Comparison of ENCODE assay signal across 25 cellular contexts in the genomic region with DNA sequence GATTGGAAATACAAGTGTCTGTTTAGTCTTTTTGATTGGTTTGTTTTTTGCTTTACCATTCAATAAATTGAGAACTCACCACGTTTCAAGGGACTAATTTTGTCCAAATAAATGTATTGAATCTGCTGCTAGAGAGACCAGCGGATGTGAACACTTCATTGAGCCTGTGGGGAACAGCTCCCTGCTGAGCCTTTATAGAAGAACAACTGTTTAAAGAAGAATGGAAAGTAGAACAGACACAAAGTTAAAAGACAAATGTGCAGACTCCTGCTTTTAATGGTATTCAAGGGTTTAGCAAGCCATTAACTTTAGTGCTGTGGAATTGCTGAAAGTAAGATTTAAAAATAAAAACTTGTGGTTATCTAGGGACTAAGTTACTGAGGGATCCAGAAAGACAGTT.
"Had no signal": no experiment of that assay in that cellular context is flagged by ENCODE, and none has a peak within 500 bp of the region (broad histone marks: within the 10 kb centered on the region; RNA-seq: fewer than 3 reads in every experiment).

No MANE protein-coding gene starts in this region.

- H3K9me3 Mint-ChIP-seq: stimulated activated memory B cell treated with anti-CD40 and anti-IgM and Interleukin-4, amounts not matched to agents 10 μg/mL and 1 μg/mL and 100 μg/mL, for 72 hours; T-helper 2 cell treated with Interferon-gamma antibody and Interleukin-4, amounts not matched to agents 5 μg/mL and 100 μg/mL, for 36 hours; type B pancreatic cell had no signal

- H3K4me3 Mint-ChIP-seq: activated B cell treated with CpG ODN at 0.5 μM for 24 hours; activated CD4-positive, alpha-beta T cell treated with anti-CD3 and anti-CD28 coated beads, Interleukin-2, amount 10 ng/mL, durations not matched to agents 24 days and 14 days; activated CD8-positive, alpha-beta T cell treated with anti-CD3 and anti-CD28 coated beads for 36 hours; activated naive CD8-positive, alpha-beta T cell treated with anti-CD3 and anti-CD28 coated beads, Interleukin-2, amount 10 ng/mL, durations not matched to agents 7 days and 5 days; activated T-helper 17 cell treated with anti-CD3 and anti-CD28 coated beads, Interleukin-2, amount 50 U/mL, for 72 hours; brain; natural killer cell; stimulated activated memory B cell treated with anti-CD40 and anti-IgM and Interleukin-4, amounts not matched to agents 10 μg/mL and 1 μg/mL and 100 μg/mL, for 72 hours; T-helper 2 cell treated with Interferon-gamma antibody and Interleukin-4, amounts not matched to agents 5 μg/mL and 100 μg/mL, for 36 hours; type B pancreatic cell had no signal

- H3K27me3 Mint-ChIP-seq: activated B cell treated with CpG ODN at 0.5 μM for 24 hours; activated CD4-positive, alpha-beta T cell treated with anti-CD3 and anti-CD28 coated beads, Interleukin-2, amount 10 ng/mL, durations not matched to agents 24 days and 14 days; activated CD8-positive, alpha-beta T cell treated with anti-CD3 and anti-CD28 coated beads for 36 hours; activated naive CD8-positive, alpha-beta T cell treated with anti-CD3 and anti-CD28 coated beads, Interleukin-2, amount 10 ng/mL, durations not matched to agents 7 days and 5 days; activated T-helper 17 cell treated with anti-CD3 and anti-CD28 coated beads, Interleukin-2, amount 50 U/mL, for 72 hours; brain; stimulated activated memory B cell treated with anti-CD40 and anti-IgM and Interleukin-4, amounts not matched to agents 10 μg/mL and 1 μg/mL and 100 μg/mL, for 72 hours; type B pancreatic cell had no signal

- H3K4me1 Mint-ChIP-seq: activated B cell treated with CpG ODN at 0.5 μM for 24 hours; activated CD4-positive, alpha-beta T cell treated with anti-CD3 and anti-CD28 coated beads, Interleukin-2, amount 10 ng/mL, durations not matched to agents 24 days and 14 days; activated naive CD8-positive, alpha-beta T cell treated with anti-CD3 and anti-CD28 coated beads, Interleukin-2, amount 10 ng/mL, durations not matched to agents 7 days and 5 days; activated T-helper 17 cell treated with anti-CD3 and anti-CD28 coated beads, Interleukin-2, amount 50 U/mL, for 72 hours; natural killer cell; stimulated activated memory B cell treated with anti-CD40 and anti-IgM and Interleukin-4, amounts not matched to agents 10 μg/mL and 1 μg/mL and 100 μg/mL, for 72 hours had no signal

- DNase-seq: activated B cell treated with CpG ODN at 0.5 μM for 24 hours; activated CD4-positive, alpha-beta T cell treated with anti-CD3 and anti-CD28 coated beads, Interleukin-2, amount 10 ng/mL, durations not matched to agents 24 days and 14 days; activated CD8-positive, alpha-beta T cell treated with anti-CD3 and anti-CD28 coated beads for 36 hours; activated naive CD4-positive, alpha-beta T cell treated with Interleukin-2 at 50 U/mL for 16 hours; activated naive CD8-positive, alpha-beta T cell treated with anti-CD3 and anti-CD28 coated beads, Interleukin-2, amount 10 ng/mL, durations not matched to agents 7 days and 5 days; activated T-cell treated with anti-CD3 and anti-CD28 coated beads, Interleukin-2, amount 50 U/mL, for 1 hour; amygdala; caudate nucleus; colonic mucosa; erythroblast; foreskin melanocyte; glutamatergic neuron; hypothalamus; kidney; natural killer cell; retina; spleen; stimulated activated CD4-positive, alpha-beta T cell treated with anti-CD3 and anti-CD28 coated beads, Interleukin-4, amount 100 ng/mL, for 4 hours; testis had no signal

- H3K9me3 ChIP-seq: colonic mucosa, testis had no signal

- H3K27ac Mint-ChIP-seq: activated B cell treated with CpG ODN at 0.5 μM for 24 hours; activated CD4-positive, alpha-beta T cell treated with anti-CD3 and anti-CD28 coated beads, Interleukin-2, amount 10 ng/mL, durations not matched to agents 24 days and 14 days; activated CD8-positive, alpha-beta T cell treated with anti-CD3 and anti-CD28 coated beads for 36 hours; activated naive CD8-positive, alpha-beta T cell treated with anti-CD3 and anti-CD28 coated beads, Interleukin-2, amount 10 ng/mL, durations not matched to agents 7 days and 5 days; activated T-helper 17 cell treated with anti-CD3 and anti-CD28 coated beads, Interleukin-2, amount 50 U/mL, for 72 hours; natural killer cell; stimulated activated memory B cell treated with anti-CD40 and anti-IgM and Interleukin-4, amounts not matched to agents 10 μg/mL and 1 μg/mL and 100 μg/mL, for 72 hours; T-helper 2 cell treated with Interferon-gamma antibody and Interleukin-4, amounts not matched to agents 5 μg/mL and 100 μg/mL, for 36 hours; type B pancreatic cell had no signal

- H3K27ac ChIP-seq: colonic mucosa, spleen, testis had no signal

- H3K4me1 ChIP-seq: colonic mucosa, spleen, testis had no signal

- H3K36me3 Mint-ChIP-seq: activated naive CD8-positive, alpha-beta T cell treated with anti-CD3 and anti-CD28 coated beads, Interleukin-2, amount 10 ng/mL, durations not matched to agents 7 days and 5 days; brain; natural killer cell; stimulated activated memory B cell treated with anti-CD40 and anti-IgM and Interleukin-4, amounts not matched to agents 10 μg/mL and 1 μg/mL and 100 μg/mL, for 72 hours; type B pancreatic cell had no signal

- H3K27me3 ChIP-seq: colonic mucosa, spleen, testis had no signal

- H3K4me3 ChIP-seq: colonic mucosa, lung, spleen, testis had no signal
